1 cellular context compared by ENCODE assay signal in genomic region chr6:106254636-106255035, GRCh38.
TF ChIP-seq lines count a peak whose summit lies in the region.

No MANE protein-coding gene starts in this region.

TF ChIP-seq in K562, 482 proteins besides CTCF, POLR2A, EP300 and RAD21:
- TF ChIP-seq ZNF507 (tag; conservative IDR thresholded peaks at IDR 0.05) = no peak
- no peak for TF ChIP-seq ZNF644 (tag; IDR thresholded peaks at IDR 0.05; ENCODE audit: low read depth)
- no peak for TF ChIP-seq ZBTB1 (CRISPR knock-in tag; IDR thresholded peaks at IDR 0.05; ENCODE audit: borderline replicate concordance, low read depth)
- TF ChIP-seq CEBPB (tag; IDR thresholded peaks at IDR 0.05) = peak; percentile 78
- TF ChIP-seq DNMT1 (IDR thresholded peaks at IDR 0.05) = no peak
- TF ChIP-seq ATF3 (IDR thresholded peaks at IDR 0.05) = no peak
- TF ChIP-seq ATF3 (CRISPR knock-in tag; conservative IDR thresholded peaks at IDR 0.05) = no peak
- TF ChIP-seq CEBPG (CRISPR knock-in tag; IDR thresholded peaks at IDR 0.05) = peak; percentile 34; the same call in 1 of the 2 replicates
- TF ChIP-seq CEBPG (tag; conservative IDR thresholded peaks at IDR 0.05 in 1 of 2, IDR thresholded peaks at IDR 0.05 in 1 of 2) = peak in 1 of 2 experiments; percentile 36; a peak in 2 of 4 replicates
- peak; percentile 70 for TF ChIP-seq NFIC (IDR thresholded peaks at IDR 0.05)
- no peak for TF ChIP-seq MLX (CRISPR knock-in tag; conservative IDR thresholded peaks at IDR 0.05)
- no peak for TF ChIP-seq ASH1L (IDR thresholded peaks at IDR 0.05; ENCODE audit: borderline replicate concordance, low read depth, partially characterized antibody)
